ENCODE assay signal across 23 cellular contexts in the genomic region with DNA sequence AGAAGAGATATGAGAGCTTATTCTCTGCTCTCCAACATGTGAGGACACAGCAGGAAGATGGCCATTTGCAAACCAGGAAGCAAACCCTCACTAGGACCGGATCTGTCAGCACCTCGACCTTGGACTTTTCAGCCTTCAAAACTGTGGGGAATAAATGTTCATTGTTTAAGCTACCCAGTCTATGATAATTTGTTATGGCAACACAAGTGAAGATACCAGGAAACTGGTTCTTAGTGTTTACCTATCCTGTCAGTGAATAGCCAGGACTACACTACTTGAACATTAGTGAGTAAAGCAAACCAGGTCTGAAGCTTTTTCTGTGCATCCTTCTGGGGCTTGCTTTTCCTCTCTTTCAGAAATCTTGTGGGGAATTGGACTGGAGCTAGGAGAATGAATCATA.
"Had no signal": no experiment of that assay in that cellular context is flagged by ENCODE, and none has a peak within 500 bp of the region (broad histone marks: within the 10 kb centered on the region; RNA-seq: fewer than 3 reads in every experiment).

No MANE protein-coding gene starts in this region.

- H3K36me3 ChIP-seq: esophagus muscularis mucosa, gastroesophageal sphincter, neutrophil, tibial nerve, upper lobe of right lung, vagina had no signal

- H3K4me3 ChIP-seq: esophagus muscularis mucosa, gastroesophageal sphincter, lung, psoas muscle, testis, tibial nerve, upper lobe of right lung, vagina had no signal

- ATAC-seq: gastroesophageal sphincter; left cardiac atrium; left ventricle myocardium superior; naive thymus-derived CD4-positive, alpha-beta T cell; psoas muscle; sciatic nerve; stimulated activated naive B cell treated with anti-CD40 and anti-IgM and Interleukin-4, amounts not matched to agents 10 μg/mL and 1 μg/mL and 100 μg/mL, for 72 hours; stimulated activated naive CD8-positive, alpha-beta T cell treated with anti-CD3 and anti-CD28 coated beads, Interleukin-15, amount 100 ng/mL, for 72 hours; upper lobe of right lung had no signal

- H3K4me1 ChIP-seq: gastroesophageal sphincter, psoas muscle, testis, tibial nerve, upper lobe of right lung, vagina had no signal

- H3K27me3 ChIP-seq: esophagus muscularis mucosa, gastroesophageal sphincter, neutrophil, testis, tibial nerve, upper lobe of right lung, vagina had no signal

- FAIRE-seq: endometrium, kidney had no signal

- H3K9me3 ChIP-seq: esophagus muscularis mucosa, gastroesophageal sphincter, neutrophil, psoas muscle, testis, tibial nerve, upper lobe of right lung, vagina had no signal

- DNase-seq: effector memory CD4-positive, alpha-beta T cell; kidney; left cardiac atrium; left ventricle myocardium superior; mesendoderm; naive thymus-derived CD4-positive, alpha-beta T cell; psoas muscle; retina; stimulated activated CD4-positive, alpha-beta T cell treated with anti-CD3 and anti-CD28 coated beads, Interleukin-2, amount 100 ng/mL, for 24 hours; stimulated activated CD4-positive, alpha-beta T cell treated with anti-CD3 and anti-CD28 coated beads, Interleukin-4, amount 100 ng/mL, for 4 hours; stimulated activated naive B cell treated with anti-CD40 and anti-IgM and Interleukin-4, amounts not matched to agents 10 μg/mL and 1 μg/mL and 100 μg/mL, for 72 hours; stimulated activated naive CD8-positive, alpha-beta T cell treated with anti-CD3 and anti-CD28 coated beads, Interleukin-15, amount 100 ng/mL, for 72 hours; testis; upper lobe of right lung had no signal

- H3K27ac ChIP-seq: epithelial cell of prostate, esophagus muscularis mucosa, gastroesophageal sphincter, neutrophil, psoas muscle, testis, tibial nerve, upper lobe of right lung, vagina had no signal
